In the genomic region with DNA sequence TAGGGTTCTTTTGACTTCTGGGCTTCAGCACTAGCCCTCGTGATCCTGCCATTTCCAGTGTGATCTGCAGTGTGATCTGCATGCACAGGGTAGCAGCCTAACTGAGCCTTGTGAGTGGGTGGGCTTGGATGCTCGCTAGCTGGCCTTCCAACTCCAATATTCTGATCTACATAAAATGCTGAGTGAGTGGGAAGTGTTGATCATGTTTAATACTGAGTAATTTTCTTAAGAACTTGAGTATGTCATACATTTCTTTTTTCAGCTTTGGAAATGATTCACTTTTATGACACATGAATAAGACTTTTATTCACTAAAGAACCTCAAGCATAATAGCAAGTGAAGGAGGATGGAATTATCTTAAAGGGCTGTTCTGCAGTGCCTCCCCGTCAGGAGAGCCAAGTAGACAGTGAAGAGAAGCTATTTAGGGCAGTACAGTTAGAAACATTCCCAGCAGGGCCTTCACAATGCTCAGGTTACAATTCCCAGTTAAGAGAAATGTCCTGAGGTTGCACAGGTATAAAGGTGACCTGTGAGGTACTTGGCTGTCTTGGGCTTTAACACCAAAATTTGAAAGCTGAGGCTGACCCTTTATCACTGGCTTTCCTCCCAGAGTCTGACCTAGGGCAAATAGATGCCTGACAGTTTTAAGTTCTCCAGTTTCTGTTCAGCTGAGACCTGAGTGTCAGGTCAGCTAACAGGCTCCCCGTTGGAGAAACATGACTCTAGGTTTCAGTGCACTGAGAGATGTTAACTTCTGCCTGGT, we compare ENCODE assay signal across 12 cellular contexts. TPM values are rescaled to one million over a fixed set of nuclear protein-coding genes. Genes with fewer than 3 reads are reported as not detected.
DNase-seq lines count a peak whose midpoint lies in the region; ATAC-seq and TF ChIP-seq lines count a peak whose summit lies in the region.
"Had no signal": no experiment of that assay in that cellular context is flagged by ENCODE, and none has a peak within 500 bp of the region (broad histone marks: within the 10 kb centered on the region; RNA-seq: fewer than 3 reads in every experiment).

No MANE protein-coding gene starts in this region.

- peak; percentile 49 for ATAC-seq in activated CD4-positive, alpha-beta T cell treated with anti-CD3 and anti-CD28 coated beads for 36 hours
- peak; percentile 74 for ATAC-seq in stimulated activated effector memory CD8-positive, alpha-beta T cell treated with anti-CD3 and anti-CD28 coated beads, Interleukin-12 subunit alpha, Interleukin-12 subunit beta, amount 100 ng/mL, for 72 hours
- ATAC-seq in HG03439 (IDR thresholded peaks at IDR 0.05; ENCODE audit: unreplicated experiment), result no peak
- no peak for ATAC-seq in GM18502 (IDR thresholded peaks at IDR 0.05; ENCODE audit: poor library complexity, unreplicated experiment)

- H3K4me1 Mint-ChIP-seq in activated CD4-positive, alpha-beta T cell treated with anti-CD3 and anti-CD28 coated beads for 36 hours, result peaks cover 93% of the 10 kb centered on the region
- H3K4me1 Mint-ChIP-seq in stimulated activated effector memory CD8-positive, alpha-beta T cell treated with anti-CD3 and anti-CD28 coated beads, Interleukin-12 subunit alpha, Interleukin-12 subunit beta, amount 100 ng/mL, for 72 hours, result peaks cover 97% of the 10 kb centered on the region

- intact Hi-C loops in activated CD4-positive, alpha-beta T cell treated with anti-CD3 and anti-CD28 coated beads for 36 hours (cut with DNase I, micrococcal nuclease), result loop anchor here (1.0 to 10.0 kb wide), 9 partner anchors 7 to 391 kb away; a partner anchor contains a TSS

- peaks cover 18% of the 10 kb centered on the region for H3K36me3 Mint-ChIP-seq in activated CD4-positive, alpha-beta T cell treated with anti-CD3 and anti-CD28 coated beads for 36 hours (ENCODE audit: low read depth)
- peaks cover 43% of the 10 kb centered on the region for H3K36me3 Mint-ChIP-seq in stimulated activated effector memory CD8-positive, alpha-beta T cell treated with anti-CD3 and anti-CD28 coated beads, Interleukin-12 subunit alpha, Interleukin-12 subunit beta, amount 100 ng/mL, for 72 hours

- H3K4me3 ChIP-seq in fibroblast of the aortic adventitia (ENCODE audit: low read depth, low read length), result no peak overlapping the region
- H3K4me3 ChIP-seq: skin epidermis, upper lobe of left lung had no signal

- no peaks in the 10 kb centered on the region for H3K27me3 Mint-ChIP-seq in activated CD4-positive, alpha-beta T cell treated with anti-CD3 and anti-CD28 coated beads for 36 hours

- no peaks in the 10 kb centered on the region for H3K9me3 Mint-ChIP-seq in activated CD4-positive, alpha-beta T cell treated with anti-CD3 and anti-CD28 coated beads for 36 hours (ENCODE audit: low read depth)
- H3K9me3 Mint-ChIP-seq in stimulated activated effector memory CD8-positive, alpha-beta T cell treated with anti-CD3 and anti-CD28 coated beads, Interleukin-12 subunit alpha, Interleukin-12 subunit beta, amount 100 ng/mL, for 72 hours, result no peaks in the 10 kb centered on the region

- no peak for TF ChIP-seq CTCF in fibroblast of the aortic adventitia (IDR thresholded peaks at IDR 0.05; ENCODE audit: insufficient read depth, low read length)

- peak overlapping the region; percentile 99 for H3K27ac Mint-ChIP-seq in activated CD4-positive, alpha-beta T cell treated with anti-CD3 and anti-CD28 coated beads for 36 hours
- H3K27ac Mint-ChIP-seq in stimulated activated effector memory CD8-positive, alpha-beta T cell treated with anti-CD3 and anti-CD28 coated beads, Interleukin-12 subunit alpha, Interleukin-12 subunit beta, amount 100 ng/mL, for 72 hours, result peak overlapping the region; percentile 99

- peak; percentile 70 for DNase-seq in activated CD4-positive, alpha-beta T cell treated with anti-CD3 and anti-CD28 coated beads for 36 hours
- DNase-seq in activated CD4-positive, alpha-beta T cell treated with anti-CD3 and anti-CD28 coated beads for 1 hour, result no peak
- peak; percentile 42 for DNase-seq in activated T-cell treated with anti-CD3 and anti-CD28 coated beads for 48 hours (ENCODE audit: low read depth)
- DNase-seq in fibroblast of the aortic adventitia (ENCODE audit: low read depth), result peak; percentile 22
- DNase-seq in stimulated activated effector memory CD8-positive, alpha-beta T cell treated with anti-CD3 and anti-CD28 coated beads, Interleukin-12 subunit alpha, Interleukin-12 subunit beta, amount 100 ng/mL, for 72 hours (ENCODE audit: low spot score in 2 of 2), result peak in 1 of 2 donors; percentile 75
- no peak for DNase-seq in effector CD8-positive, alpha-beta T cell (lab: John Stamatoyannopoulos, UW)
- DNase-seq: MV-4-11, SHP77, upper lobe of left lung had no signal

- peak overlapping the region; percentile 62 for H3K4me3 Mint-ChIP-seq in activated CD4-positive, alpha-beta T cell treated with anti-CD3 and anti-CD28 coated beads for 36 hours
- H3K4me3 Mint-ChIP-seq in stimulated activated effector memory CD8-positive, alpha-beta T cell treated with anti-CD3 and anti-CD28 coated beads, Interleukin-12 subunit alpha, Interleukin-12 subunit beta, amount 100 ng/mL, for 72 hours, result peak overlapping the region; percentile 84

- CTCF ChIA-PET in activated CD4-positive, alpha-beta T cell treated with anti-CD3 and anti-CD28 coated beads for 36 hours (lab: Charles Lee), result interaction anchor here (0.6 to 4.3 kb wide), 32 partner anchors 8 to 294 kb away, joined by 3 to 30 read pairs (median 4); a partner anchor contains a TSS

- POLR2A ChIA-PET in activated CD4-positive, alpha-beta T cell treated with anti-CD3 and anti-CD28 coated beads for 36 hours (lab: Charles Lee), result interaction anchor here (0.6 to 2.7 kb wide), 19 partner anchors 8 to 477 kb away, joined by 3 to 24 read pairs (median 6); a partner anchor contains a TSS

RNA-seq across cellular contexts. Expression of a gene that starts 29.1 kb away (rescaled TPM):
- 10 to 100 TPM; 31.5 to 37.1 TPM for total RNA-seq in activated CD4-positive, alpha-beta T cell treated with anti-CD3 and anti-CD28 coated beads for 36 hours
- total RNA-seq in fibroblast of the aortic adventitia (ENCODE audit: low replicate concordance), result 6.0 and 25.3 TPM in 2 replicates

Comparison
In these comparisons a context has a peak if more than half of its experiments do, and no peak if none do; other contexts are left out.
1. DNase-seq: peak in activated CD4-positive, alpha-beta T cell treated with anti-CD3 and anti-CD28 coated beads for 36 hours (single experiment), activated T-cell treated with anti-CD3 and anti-CD28 coated beads for 48 hours (single experiment) and fibroblast of the aortic adventitia (single experiment); none in activated CD4-positive, alpha-beta T cell treated with anti-CD3 and anti-CD28 coated beads for 1 hour (single experiment) and effector CD8-positive, alpha-beta T cell (single experiment).
2. ATAC-seq: peak in activated CD4-positive, alpha-beta T cell treated with anti-CD3 and anti-CD28 coated beads for 36 hours (single experiment) and stimulated activated effector memory CD8-positive, alpha-beta T cell treated with anti-CD3 and anti-CD28 coated beads, Interleukin-12 subunit alpha, Interleukin-12 subunit beta, amount 100 ng/mL, for 72 hours (single experiment); none in HG03439 (single experiment) and GM18502 (single experiment).